24 cellular contexts compared by ENCODE assay signal in genomic region chr4:25621027-25621930, GRCh38. TPM values are rescaled to one million over a fixed set of nuclear protein-coding genes. Genes with fewer than 3 reads are reported as not detected.
A peak's percentile ranks its signal among the peaks of the same experiment; 100 is the strongest.
DNase-seq lines count a peak whose midpoint lies in the region; ATAC-seq and TF ChIP-seq lines count a peak whose summit lies in the region.
"Had no signal": no experiment of that assay in that cellular context is flagged by ENCODE, and none has a peak within 500 bp of the region (broad histone marks: within the 10 kb centered on the region; RNA-seq: fewer than 3 reads in every experiment).

No MANE protein-coding gene starts in this region.

- no peaks in the 10 kb centered on the region for H4K20me1 ChIP-seq in Karpas-422 (ENCODE audit: insufficient read depth, low read depth, low read length)

- intact Hi-C loops in thyroid gland (cut with DNase I): no loop called here

- H3K9me2 ChIP-seq in Karpas-422 (replicated peaks; ENCODE audit: insufficient read depth, low read length): no peaks in the 10 kb centered on the region

- no peak overlapping the region for H3K9ac ChIP-seq in Karpas-422 (ENCODE audit: low read length)
- H3K9ac ChIP-seq: GM23248 had no signal

- H3K4me3 ChIP-seq in Karpas-422 (ENCODE audit: low read length) (no peak overlapping the region), kidney epithelial cell (ENCODE audit: low read depth, low read length) (no peak overlapping the region), thyroid gland (replicated peaks in 1 of 3) (no peak overlapping the region)
- H3K4me3 ChIP-seq: body of pancreas, esophagus squamous epithelium, GM23248, MG63, ovary, tibial nerve had no signal

- TF ChIP-seq POLR2A in thyroid gland (IDR thresholded peaks at IDR 0.05): no peak

- H3K79me2 ChIP-seq in Karpas-422 (ENCODE audit: low read length): no peaks in the 10 kb centered on the region

- H3K9me3 ChIP-seq in Karpas-422 (ENCODE audit: low read length): no peaks in the 10 kb centered on the region
- H3K9me3 ChIP-seq in thyroid gland: no peaks in the 10 kb centered on the region
- H3K9me3 ChIP-seq: body of pancreas, esophagus squamous epithelium, MG63, ovary, tibial nerve had no signal

- H3K4me1 ChIP-seq in Karpas-422 (ENCODE audit: low read length): no peaks in the 10 kb centered on the region
- H3K4me1 ChIP-seq in thyroid gland: peaks cover 0 to 22% of the 10 kb centered on the region in 2 donors
- H3K4me1 ChIP-seq: body of pancreas had no signal

- H3K27ac ChIP-seq in Karpas-422 (ENCODE audit: low read length) (no peak overlapping the region), thyroid gland (peak overlapping the region; percentile 15 to 60 (median 45))
- H3K27ac ChIP-seq: body of pancreas, GM23248, ovary, tibial nerve had no signal

- no peak for TF ChIP-seq CTCF in kidney epithelial cell (IDR thresholded peaks at IDR 0.05; ENCODE audit: insufficient read depth, low read length, poor library complexity, severe bottlenecking)
- TF ChIP-seq CTCF in thyroid gland (IDR thresholded peaks at IDR 0.05): no peak

- ATAC-seq in GM21423 (IDR thresholded peaks at IDR 0.05; ENCODE audit: unreplicated experiment): peak; percentile 82
- ATAC-seq: body of pancreas, PC-3 had no signal

- 14 to 17% methylated on average over 11 to 15 of the region's 15 CpGs for WGBS in thyroid gland, 2 donors

- H3K4me2 ChIP-seq in Karpas-422 (ENCODE audit: low read depth, low read length, poor library complexity, severe bottlenecking): no peak overlapping the region

- H3K36me3 ChIP-seq in Karpas-422 (ENCODE audit: insufficient read depth, low read length): no peaks in the 10 kb centered on the region
- no peaks in the 10 kb centered on the region for H3K36me3 ChIP-seq in kidney epithelial cell (ENCODE audit: control insufficient read depth, insufficient read depth, low read length)
- no peaks in the 10 kb centered on the region for H3K36me3 ChIP-seq in thyroid gland
- H3K36me3 ChIP-seq: esophagus squamous epithelium, MG63, ovary, tibial nerve had no signal

- 0 out of 2 replicates have a peak overlapping the region, but pooled peaks have one; percentile 21 for H2AFZ ChIP-seq in Karpas-422 (ENCODE audit: low read length)
- H2AFZ ChIP-seq: GM23248 had no signal

- H3K27me3 ChIP-seq in Karpas-422 (ENCODE audit: low read length) (no peaks in the 10 kb centered on the region), kidney epithelial cell (ENCODE audit: control insufficient read depth, insufficient read depth, low read length) (no peaks in the 10 kb centered on the region), thyroid gland (no peaks in the 10 kb centered on the region)
- H3K27me3 ChIP-seq: body of pancreas, MG63, ovary, tibial nerve had no signal

- no peak for DNase-seq in Karpas-422
- DNase-seq in kidney epithelial cell (ENCODE audit: low read depth): peak; percentile 49
- peak; percentile 15 to 42 for DNase-seq in thyroid gland
- no peak for DNase-seq in AML-193 (lab: John Stamatoyannopoulos, UW)
- DNase-seq in germinal center (ENCODE audit: low spot score): no peak
- no peak for DNase-seq in activated T-cell treated with anti-CD3 and anti-CD28 coated beads, Interleukin-2, amount 50 U/mL, for 48 hours
- DNase-seq in NCI-H2227 treated with DMSO at 0.1 percent for 48 hours (lab: John Stamatoyannopoulos, UW): no peak
- DNase-seq: activated CD4-positive, alpha-beta T cell treated with anti-CD3 and anti-CD28 coated beads for 48 hours; activated naive CD4-positive, alpha-beta T cell treated with anti-CD3 and anti-CD28 coated beads, Interleukin-2, amount 50 U/mL, for 16 hours; body of pancreas; C1 segment of cervical spinal cord; dermis blood vessel endothelial cell; DMS153; esophagus squamous epithelium; GM23248; head of caudate nucleus; islet precursor cell; MG63; NCI-H187 treated with DMSO at 0.1 percent for 48 hours; NCI-H526 treated with DMSO at 0.1 percent for 48 hours; ovary; PC-3 had no signal

RNA-seq across cellular contexts. Expression of gene SLC34A2, which starts 34.4 kb away (rescaled TPM):
- not detected in 2 replicates for total RNA-seq in Karpas-422 (2014; rRNA removed; shearing (Covaris generic); ENCODE audit: low replicate concordance)
- 3.3 and 6.1 TPM in 2 replicates for total RNA-seq in kidney epithelial cell
- 10 to 100 TPM in 2 of 4 donors, 1 to 10 TPM in 2; 2.1 to 88.3 (median 7.6) TPM for total RNA-seq in thyroid gland
- total RNA-seq: GM23248, PC-3, tibial nerve had no signal

Comparison
In these comparisons a context has a peak if more than half of its experiments do, and no peak if none do; other contexts are left out.
1. DNase-seq: peak in kidney epithelial cell (single experiment) and thyroid gland (2 of 2); none in Karpas-422 (single experiment), AML-193 (0 of 2), germinal center (single experiment), activated T-cell treated with anti-CD3 and anti-CD28 coated beads, Interleukin-2, amount 50 U/mL, for 48 hours (0 of 2) and NCI-H2227 treated with DMSO at 0.1 percent for 48 hours (single experiment).